In the genomic region with DNA sequence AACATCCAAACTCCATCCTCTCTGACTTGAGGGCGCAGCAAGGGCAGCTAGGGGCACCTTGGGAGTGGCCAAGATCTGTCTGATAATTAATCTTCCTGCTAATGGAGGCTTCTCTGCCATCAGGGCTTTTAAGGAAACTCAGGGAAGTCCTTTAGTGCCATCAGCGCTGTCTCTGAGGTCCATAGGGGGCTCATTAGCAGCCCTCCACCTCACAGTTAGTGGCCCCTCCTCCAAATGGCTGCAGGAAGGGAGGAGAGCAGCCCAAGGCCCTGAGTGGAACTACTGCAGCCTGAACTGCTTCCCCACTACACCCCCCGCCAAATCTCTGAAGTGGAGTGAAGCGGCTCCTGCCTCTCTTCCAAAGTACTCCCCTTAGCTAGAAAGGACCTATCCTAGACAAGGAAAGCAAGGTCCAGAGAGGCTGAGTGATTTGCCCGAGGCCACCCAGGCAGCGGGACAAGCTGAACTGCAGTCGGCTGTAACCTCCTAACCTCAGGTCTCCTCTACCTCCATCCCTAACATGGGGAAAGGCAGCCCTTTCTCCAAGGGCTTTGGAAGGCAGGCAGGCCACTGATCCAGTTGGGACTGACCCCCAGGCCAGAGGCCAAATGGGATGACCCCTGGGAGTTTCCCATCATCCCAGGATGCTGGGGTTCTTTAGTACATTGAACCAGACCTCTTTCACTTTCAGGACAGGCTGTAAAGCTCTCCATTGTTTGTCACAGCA, we compare ENCODE assay signal across 16 cellular contexts.
"Had no signal": no experiment of that assay in that cellular context is flagged by ENCODE, and none has a peak within 500 bp of the region (broad histone marks: within the 10 kb centered on the region; RNA-seq: fewer than 3 reads in every experiment).

No MANE protein-coding gene starts in this region.

- H3K27ac Mint-ChIP-seq: activated naive CD4-positive, alpha-beta T cell treated with anti-CD3 and anti-CD28 coated beads for 36 hours; activated T-helper 2 cell treated with anti-CD3 and anti-CD28 coated beads, Interferon-gamma antibody, Interleukin-2, Interleukin-4, amounts not matched to agents 10 μg/mL and 5 μg/mL and 100 μg/mL, durations not matched to agents 14 hours and 24 hours and 36 hours; dendritic cell treated with granulocyte-macrophage colony-stimulating factor and Interleukin-4, amounts not matched to agents 40 ng/mL and 50 ng/mL, for 4 days had no signal

- H3K9me3 Mint-ChIP-seq: activated naive CD4-positive, alpha-beta T cell treated with anti-CD3 and anti-CD28 coated beads for 36 hours; activated T-helper 2 cell treated with anti-CD3 and anti-CD28 coated beads, Interferon-gamma antibody, Interleukin-2, Interleukin-4, amounts not matched to agents 10 μg/mL and 5 μg/mL and 100 μg/mL, durations not matched to agents 14 hours and 24 hours and 36 hours; dendritic cell treated with granulocyte-macrophage colony-stimulating factor and Interleukin-4, amounts not matched to agents 40 ng/mL and 50 ng/mL, for 4 days had no signal

- H3K27ac ChIP-seq: heart left ventricle, tibial nerve, uterus, WERI-Rb-1 had no signal

- H3K9me3 ChIP-seq: heart left ventricle, tibial nerve, uterus had no signal

- H3K4me3 ChIP-seq: heart left ventricle, lung, tibial nerve, uterus had no signal

- H3K36me3 ChIP-seq: heart left ventricle, tibial nerve, uterus, WERI-Rb-1 had no signal

- DNase-seq: activated CD4-positive, alpha-beta T cell treated with anti-CD3 and anti-CD28 coated beads, Interleukin-2, amount 50 U/mL, for 48 hours; activated naive CD4-positive, alpha-beta T cell treated with anti-CD3 and anti-CD28 coated beads for 36 hours; effector memory CD4-positive, alpha-beta T cell; left colon; small intestine; stimulated activated CD4-positive, alpha-beta T cell treated with anti-CD3 and anti-CD28 coated beads, Interleukin-4, amount 100 ng/mL, for 4 hours; stimulated activated CD8-positive, alpha-beta memory T cell treated with anti-CD3 and anti-CD28 coated beads, Interleukin-4, amount 100 ng/mL, for 48 hours; stimulated activated naive CD4-positive, alpha-beta T cell treated with Interleukin-2 at 50 U/mL for 16 hours; substantia nigra; uterus; WERI-Rb-1 had no signal

- H3K4me3 Mint-ChIP-seq: activated naive CD4-positive, alpha-beta T cell treated with anti-CD3 and anti-CD28 coated beads for 36 hours; dendritic cell treated with granulocyte-macrophage colony-stimulating factor and Interleukin-4, amounts not matched to agents 40 ng/mL and 50 ng/mL, for 4 days had no signal

- ATAC-seq: heart left ventricle, left colon had no signal

- H3K27me3 ChIP-seq: tibial nerve, uterus had no signal
